ENCODE assay signal across 15 cellular contexts in genomic region chr20:23711778-23712177, GRCh38. TPM values are rescaled to one million over a fixed set of nuclear protein-coding genes. Genes with fewer than 3 reads are reported as not detected.
"Had no signal": no experiment of that assay in that cellular context is flagged by ENCODE, and none has a peak within 500 bp of the region (broad histone marks: within the 10 kb centered on the region; RNA-seq: fewer than 3 reads in every experiment).

No MANE protein-coding gene starts in this region.

RNA-seq across cellular contexts. Expression of gene CST4, which starts 22.9 kb away (rescaled TPM):
- total RNA-seq: stomach, subcutaneous adipose tissue, suprapubic skin, temporal lobe, testis, thoracic aorta, tibial nerve, transverse colon, upper lobe of left lung, upper lobe of right lung, ureter, urinary bladder, uterus, vagina had no signal
- polyA plus RNA-seq: stomach, urinary bladder had no signal

RNA-seq across cellular contexts. Expression of gene CST1, which starts 39.0 kb away (rescaled TPM):
- total RNA-seq: stomach, subcutaneous adipose tissue, temporal lobe, thoracic aorta, thyroid gland, transverse colon, upper lobe of left lung, upper lobe of right lung, ureter, urinary bladder, uterus, vagina had no signal
